Comparison of ENCODE assay signal across 1 cellular context in the genomic region with DNA sequence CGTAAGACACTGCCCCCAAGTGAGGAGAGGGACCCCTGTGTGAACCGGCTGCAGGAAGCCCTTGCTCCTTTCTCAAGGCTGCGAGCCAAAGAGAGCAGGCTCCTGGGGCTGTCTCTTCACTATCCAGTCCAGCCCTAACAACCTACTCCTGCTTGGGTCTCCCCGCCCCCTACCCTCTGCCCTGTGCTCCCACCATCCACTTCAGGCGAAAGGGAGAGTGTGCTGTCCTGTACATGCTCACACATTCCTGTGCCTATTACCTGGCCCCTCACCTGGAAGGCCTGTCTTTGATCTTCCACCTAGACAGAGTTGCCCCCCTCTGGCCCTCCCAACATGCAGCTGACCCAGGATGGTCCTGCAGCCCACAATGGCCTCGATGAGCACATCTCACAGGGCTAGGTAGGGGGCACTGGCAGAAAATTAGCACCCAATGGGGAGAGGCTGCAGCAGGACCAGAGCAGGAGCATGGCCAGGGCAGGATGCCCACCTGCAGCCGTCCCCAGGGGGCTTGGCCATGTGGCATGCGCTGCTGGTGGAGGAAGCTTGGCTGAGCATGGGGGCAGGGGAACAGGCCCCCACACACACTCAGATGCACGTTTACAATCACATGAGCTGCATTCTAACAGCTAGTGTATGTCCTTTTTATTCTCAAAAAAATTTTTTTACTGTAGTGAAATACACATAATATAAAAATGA.
TF ChIP-seq lines count a peak whose summit lies in the region.

No MANE protein-coding gene starts in this region.

TF ChIP-seq in HepG2, 621 proteins besides CTCF, POLR2A, EP300 and RAD21:
- TF ChIP-seq ZNF546 (CRISPR knock-in tag; conservative IDR thresholded peaks at IDR 0.05) (no peak), ZNF775 (CRISPR knock-in tag; IDR thresholded peaks at IDR 0.05; ENCODE audit: borderline replicate concordance) (no peak), MXI1 (IDR thresholded peaks at IDR 0.05; ENCODE audit: borderline replicate concordance, low read depth, low read length) (no peak), EZH2 (conservative IDR thresholded peaks at IDR 0.05; ENCODE audit: low read depth, low read length) (no peak), SP5 (CRISPR knock-in tag; IDR thresholded peaks at IDR 0.05; ENCODE audit: borderline replicate concordance, low read depth) (no peak), ZNF543 (CRISPR knock-in tag; IDR thresholded peaks at IDR 0.05) (no peak), PHB2 (IDR thresholded peaks at IDR 0.05; ENCODE audit: partially characterized antibody) (no peak), HOXA9 (CRISPR knock-in tag; IDR thresholded peaks at IDR 0.05; ENCODE audit: borderline replicate concordance) (no peak)
- TF ChIP-seq, protein P1, sequence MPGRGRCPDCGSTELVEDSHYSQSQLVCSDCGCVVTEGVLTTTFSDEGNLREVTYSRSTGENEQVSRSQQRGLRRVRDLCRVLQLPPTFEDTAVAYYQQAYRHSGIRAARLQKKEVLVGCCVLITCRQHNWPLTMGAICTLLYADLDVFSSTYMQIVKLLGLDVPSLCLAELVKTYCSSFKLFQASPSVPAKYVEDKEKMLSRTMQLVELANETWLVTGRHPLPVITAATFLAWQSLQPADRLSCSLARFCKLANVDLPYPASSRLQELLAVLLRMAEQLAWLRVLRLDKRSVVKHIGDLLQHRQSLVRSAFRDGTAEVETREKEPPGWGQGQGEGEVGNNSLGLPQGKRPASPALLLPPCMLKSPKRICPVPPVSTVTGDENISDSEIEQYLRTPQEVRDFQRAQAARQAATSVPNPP (CRISPR knock-in tag; IDR thresholded peaks at IDR 0.05) = no peak
- TF ChIP-seq, protein P2, sequence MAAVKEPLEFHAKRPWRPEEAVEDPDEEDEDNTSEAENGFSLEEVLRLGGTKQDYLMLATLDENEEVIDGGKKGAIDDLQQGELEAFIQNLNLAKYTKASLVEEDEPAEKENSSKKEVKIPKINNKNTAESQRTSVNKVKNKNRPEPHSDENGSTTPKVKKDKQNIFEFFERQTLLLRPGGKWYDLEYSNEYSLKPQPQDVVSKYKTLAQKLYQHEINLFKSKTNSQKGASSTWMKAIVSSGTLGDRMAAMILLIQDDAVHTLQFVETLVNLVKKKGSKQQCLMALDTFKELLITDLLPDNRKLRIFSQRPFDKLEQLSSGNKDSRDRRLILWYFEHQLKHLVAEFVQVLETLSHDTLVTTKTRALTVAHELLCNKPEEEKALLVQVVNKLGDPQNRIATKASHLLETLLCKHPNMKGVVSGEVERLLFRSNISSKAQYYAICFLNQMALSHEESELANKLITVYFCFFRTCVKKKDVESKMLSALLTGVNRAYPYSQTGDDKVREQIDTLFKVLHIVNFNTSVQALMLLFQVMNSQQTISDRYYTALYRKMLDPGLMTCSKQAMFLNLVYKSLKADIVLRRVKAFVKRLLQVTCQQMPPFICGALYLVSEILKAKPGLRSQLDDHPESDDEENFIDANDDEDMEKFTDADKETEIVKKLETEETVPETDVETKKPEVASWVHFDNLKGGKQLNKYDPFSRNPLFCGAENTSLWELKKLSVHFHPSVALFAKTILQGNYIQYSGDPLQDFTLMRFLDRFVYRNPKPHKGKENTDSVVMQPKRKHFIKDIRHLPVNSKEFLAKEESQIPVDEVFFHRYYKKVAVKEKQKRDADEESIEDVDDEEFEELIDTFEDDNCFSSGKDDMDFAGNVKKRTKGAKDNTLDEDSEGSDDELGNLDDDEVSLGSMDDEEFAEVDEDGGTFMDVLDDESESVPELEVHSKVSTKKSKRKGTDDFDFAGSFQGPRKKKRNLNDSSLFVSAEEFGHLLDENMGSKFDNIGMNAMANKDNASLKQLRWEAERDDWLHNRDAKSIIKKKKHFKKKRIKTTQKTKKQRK (IDR thresholded peaks at IDR 0.05; ENCODE audit: low read length) = no peak
- TF ChIP-seq, protein P3, sequence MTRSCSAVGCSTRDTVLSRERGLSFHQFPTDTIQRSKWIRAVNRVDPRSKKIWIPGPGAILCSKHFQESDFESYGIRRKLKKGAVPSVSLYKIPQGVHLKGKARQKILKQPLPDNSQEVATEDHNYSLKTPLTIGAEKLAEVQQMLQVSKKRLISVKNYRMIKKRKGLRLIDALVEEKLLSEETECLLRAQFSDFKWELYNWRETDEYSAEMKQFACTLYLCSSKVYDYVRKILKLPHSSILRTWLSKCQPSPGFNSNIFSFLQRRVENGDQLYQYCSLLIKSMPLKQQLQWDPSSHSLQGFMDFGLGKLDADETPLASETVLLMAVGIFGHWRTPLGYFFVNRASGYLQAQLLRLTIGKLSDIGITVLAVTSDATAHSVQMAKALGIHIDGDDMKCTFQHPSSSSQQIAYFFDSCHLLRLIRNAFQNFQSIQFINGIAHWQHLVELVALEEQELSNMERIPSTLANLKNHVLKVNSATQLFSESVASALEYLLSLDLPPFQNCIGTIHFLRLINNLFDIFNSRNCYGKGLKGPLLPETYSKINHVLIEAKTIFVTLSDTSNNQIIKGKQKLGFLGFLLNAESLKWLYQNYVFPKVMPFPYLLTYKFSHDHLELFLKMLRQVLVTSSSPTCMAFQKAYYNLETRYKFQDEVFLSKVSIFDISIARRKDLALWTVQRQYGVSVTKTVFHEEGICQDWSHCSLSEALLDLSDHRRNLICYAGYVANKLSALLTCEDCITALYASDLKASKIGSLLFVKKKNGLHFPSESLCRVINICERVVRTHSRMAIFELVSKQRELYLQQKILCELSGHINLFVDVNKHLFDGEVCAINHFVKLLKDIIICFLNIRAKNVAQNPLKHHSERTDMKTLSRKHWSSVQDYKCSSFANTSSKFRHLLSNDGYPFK (CRISPR knock-in tag; IDR thresholded peaks at IDR 0.05; ENCODE audit: borderline replicate concordance) = no peak
